ENCODE assay signal across 1 cellular context in the genomic region with DNA sequence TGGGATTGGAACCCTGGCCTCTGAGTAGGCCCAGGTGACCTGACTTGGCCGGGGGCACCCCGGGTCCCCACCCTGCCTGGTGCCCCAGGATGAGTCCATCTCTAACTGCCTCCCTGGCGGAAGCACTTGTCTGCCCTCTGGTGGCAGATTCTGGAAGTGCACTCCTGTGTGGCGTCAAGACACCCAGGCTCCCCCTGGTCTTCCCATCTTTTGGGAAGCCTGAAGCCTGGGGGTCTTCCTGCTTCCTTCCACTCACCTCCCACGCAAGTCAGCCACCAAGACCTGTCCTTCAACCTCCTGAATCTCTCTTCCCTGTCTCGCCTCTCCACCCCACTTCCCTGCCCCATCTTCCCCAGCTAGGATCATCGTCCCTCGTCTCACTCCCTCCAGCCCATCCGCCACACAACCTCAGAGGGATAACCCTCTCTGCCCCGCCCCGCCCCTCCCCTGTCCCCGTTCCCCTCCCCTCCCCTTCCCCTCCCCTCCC.
A peak's percentile ranks its signal among the peaks of the same experiment; 100 is the strongest.
TF ChIP-seq lines count a peak whose summit lies in the region.

No MANE protein-coding gene starts in this region.

TF ChIP-seq in HEK293, 187 proteins besides CTCF, POLR2A, EP300 and RAD21 (continued from another document and continues in another):
- TF ChIP-seq, protein P1, sequence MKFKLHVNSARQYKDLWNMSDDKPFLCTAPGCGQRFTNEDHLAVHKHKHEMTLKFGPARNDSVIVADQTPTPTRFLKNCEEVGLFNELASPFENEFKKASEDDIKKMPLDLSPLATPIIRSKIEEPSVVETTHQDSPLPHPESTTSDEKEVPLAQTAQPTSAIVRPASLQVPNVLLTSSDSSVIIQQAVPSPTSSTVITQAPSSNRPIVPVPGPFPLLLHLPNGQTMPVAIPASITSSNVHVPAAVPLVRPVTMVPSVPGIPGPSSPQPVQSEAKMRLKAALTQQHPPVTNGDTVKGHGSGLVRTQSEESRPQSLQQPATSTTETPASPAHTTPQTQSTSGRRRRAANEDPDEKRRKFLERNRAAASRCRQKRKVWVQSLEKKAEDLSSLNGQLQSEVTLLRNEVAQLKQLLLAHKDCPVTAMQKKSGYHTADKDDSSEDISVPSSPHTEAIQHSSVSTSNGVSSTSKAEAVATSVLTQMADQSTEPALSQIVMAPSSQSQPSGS (tag by site-specific recombination; IDR thresholded peaks at IDR 0.05; ENCODE audit: low read depth): no peak
- TF ChIP-seq ZNF394 (tag by site-specific recombination; IDR thresholded peaks at IDR 0.05; ENCODE audit: borderline replicate concordance): no peak
- TF ChIP-seq, protein P2, sequence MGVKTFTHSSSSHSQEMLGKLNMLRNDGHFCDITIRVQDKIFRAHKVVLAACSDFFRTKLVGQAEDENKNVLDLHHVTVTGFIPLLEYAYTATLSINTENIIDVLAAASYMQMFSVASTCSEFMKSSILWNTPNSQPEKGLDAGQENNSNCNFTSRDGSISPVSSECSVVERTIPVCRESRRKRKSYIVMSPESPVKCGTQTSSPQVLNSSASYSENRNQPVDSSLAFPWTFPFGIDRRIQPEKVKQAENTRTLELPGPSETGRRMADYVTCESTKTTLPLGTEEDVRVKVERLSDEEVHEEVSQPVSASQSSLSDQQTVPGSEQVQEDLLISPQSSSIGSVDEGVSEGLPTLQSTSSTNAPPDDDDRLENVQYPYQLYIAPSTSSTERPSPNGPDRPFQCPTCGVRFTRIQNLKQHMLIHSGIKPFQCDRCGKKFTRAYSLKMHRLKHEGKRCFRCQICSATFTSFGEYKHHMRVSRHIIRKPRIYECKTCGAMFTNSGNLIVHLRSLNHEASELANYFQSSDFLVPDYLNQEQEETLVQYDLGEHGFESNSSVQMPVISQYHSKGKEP (tag by site-specific recombination; IDR thresholded peaks at IDR 0.05): no peak
- TF ChIP-seq ZNF658 (tag by site-specific recombination; IDR thresholded peaks at IDR 0.05): no peak
- TF ChIP-seq ZNF174 (tag by site-specific recombination; IDR thresholded peaks at IDR 0.05): no peak
- TF ChIP-seq, protein P3, sequence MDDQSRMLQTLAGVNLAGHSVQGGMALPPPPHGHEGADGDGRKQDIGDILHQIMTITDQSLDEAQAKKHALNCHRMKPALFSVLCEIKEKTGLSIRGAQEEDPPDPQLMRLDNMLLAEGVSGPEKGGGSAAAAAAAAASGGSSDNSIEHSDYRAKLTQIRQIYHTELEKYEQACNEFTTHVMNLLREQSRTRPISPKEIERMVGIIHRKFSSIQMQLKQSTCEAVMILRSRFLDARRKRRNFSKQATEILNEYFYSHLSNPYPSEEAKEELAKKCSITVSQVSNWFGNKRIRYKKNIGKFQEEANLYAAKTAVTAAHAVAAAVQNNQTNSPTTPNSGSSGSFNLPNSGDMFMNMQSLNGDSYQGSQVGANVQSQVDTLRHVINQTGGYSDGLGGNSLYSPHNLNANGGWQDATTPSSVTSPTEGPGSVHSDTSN (CRISPR knock-in tag; IDR thresholded peaks at IDR 0.05): no peak
- TF ChIP-seq SALL2 (tag by site-specific recombination; IDR thresholded peaks at IDR 0.05; ENCODE audit: borderline replicate concordance): no peak
- TF ChIP-seq, protein P4, sequence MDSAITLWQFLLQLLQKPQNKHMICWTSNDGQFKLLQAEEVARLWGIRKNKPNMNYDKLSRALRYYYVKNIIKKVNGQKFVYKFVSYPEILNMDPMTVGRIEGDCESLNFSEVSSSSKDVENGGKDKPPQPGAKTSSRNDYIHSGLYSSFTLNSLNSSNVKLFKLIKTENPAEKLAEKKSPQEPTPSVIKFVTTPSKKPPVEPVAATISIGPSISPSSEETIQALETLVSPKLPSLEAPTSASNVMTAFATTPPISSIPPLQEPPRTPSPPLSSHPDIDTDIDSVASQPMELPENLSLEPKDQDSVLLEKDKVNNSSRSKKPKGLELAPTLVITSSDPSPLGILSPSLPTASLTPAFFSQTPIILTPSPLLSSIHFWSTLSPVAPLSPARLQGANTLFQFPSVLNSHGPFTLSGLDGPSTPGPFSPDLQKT (IDR thresholded peaks at IDR 0.05; ENCODE audit: borderline replicate concordance, low read depth, low read length): no peak
- peak; percentile 73 for TF ChIP-seq IKZF3 (tag by site-specific recombination; IDR thresholded peaks at IDR 0.05)
- TF ChIP-seq ZNF624 (tag by site-specific recombination; IDR thresholded peaks at IDR 0.05): no peak
- no peak for TF ChIP-seq ZNF132 (tag by site-specific recombination; IDR thresholded peaks at IDR 0.05; ENCODE audit: borderline replicate concordance)
- TF ChIP-seq ZNF10 (tag by site-specific recombination; IDR thresholded peaks at IDR 0.05): no peak
- TF ChIP-seq ZNF426 (tag by site-specific recombination; IDR thresholded peaks at IDR 0.05): no peak
- TF ChIP-seq, protein P5, sequence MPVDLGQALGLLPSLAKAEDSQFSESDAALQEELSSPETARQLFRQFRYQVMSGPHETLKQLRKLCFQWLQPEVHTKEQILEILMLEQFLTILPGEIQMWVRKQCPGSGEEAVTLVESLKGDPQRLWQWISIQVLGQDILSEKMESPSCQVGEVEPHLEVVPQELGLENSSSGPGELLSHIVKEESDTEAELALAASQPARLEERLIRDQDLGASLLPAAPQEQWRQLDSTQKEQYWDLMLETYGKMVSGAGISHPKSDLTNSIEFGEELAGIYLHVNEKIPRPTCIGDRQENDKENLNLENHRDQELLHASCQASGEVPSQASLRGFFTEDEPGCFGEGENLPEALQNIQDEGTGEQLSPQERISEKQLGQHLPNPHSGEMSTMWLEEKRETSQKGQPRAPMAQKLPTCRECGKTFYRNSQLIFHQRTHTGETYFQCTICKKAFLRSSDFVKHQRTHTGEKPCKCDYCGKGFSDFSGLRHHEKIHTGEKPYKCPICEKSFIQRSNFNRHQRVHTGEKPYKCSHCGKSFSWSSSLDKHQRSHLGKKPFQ (tag by site-specific recombination; IDR thresholded peaks at IDR 0.05): no peak
- TF ChIP-seq ZNF521 (tag by site-specific recombination; IDR thresholded peaks at IDR 0.05): no peak
- no peak for TF ChIP-seq ZNF274 (IDR thresholded peaks at IDR 0.05; ENCODE audit: low read length)
- TF ChIP-seq ZNF274 (tag by site-specific recombination; IDR thresholded peaks at IDR 0.05; ENCODE audit: borderline replicate concordance): no peak
- TF ChIP-seq ZNF600 (tag by site-specific recombination; IDR thresholded peaks at IDR 0.05): peak; percentile 80
- TF ChIP-seq ZNF768 (tag by site-specific recombination; IDR thresholded peaks at IDR 0.05): no peak
- TF ChIP-seq BCL11A (tag by site-specific recombination; IDR thresholded peaks at IDR 0.05; ENCODE audit: low read depth): no peak
- TF ChIP-seq, protein P6, sequence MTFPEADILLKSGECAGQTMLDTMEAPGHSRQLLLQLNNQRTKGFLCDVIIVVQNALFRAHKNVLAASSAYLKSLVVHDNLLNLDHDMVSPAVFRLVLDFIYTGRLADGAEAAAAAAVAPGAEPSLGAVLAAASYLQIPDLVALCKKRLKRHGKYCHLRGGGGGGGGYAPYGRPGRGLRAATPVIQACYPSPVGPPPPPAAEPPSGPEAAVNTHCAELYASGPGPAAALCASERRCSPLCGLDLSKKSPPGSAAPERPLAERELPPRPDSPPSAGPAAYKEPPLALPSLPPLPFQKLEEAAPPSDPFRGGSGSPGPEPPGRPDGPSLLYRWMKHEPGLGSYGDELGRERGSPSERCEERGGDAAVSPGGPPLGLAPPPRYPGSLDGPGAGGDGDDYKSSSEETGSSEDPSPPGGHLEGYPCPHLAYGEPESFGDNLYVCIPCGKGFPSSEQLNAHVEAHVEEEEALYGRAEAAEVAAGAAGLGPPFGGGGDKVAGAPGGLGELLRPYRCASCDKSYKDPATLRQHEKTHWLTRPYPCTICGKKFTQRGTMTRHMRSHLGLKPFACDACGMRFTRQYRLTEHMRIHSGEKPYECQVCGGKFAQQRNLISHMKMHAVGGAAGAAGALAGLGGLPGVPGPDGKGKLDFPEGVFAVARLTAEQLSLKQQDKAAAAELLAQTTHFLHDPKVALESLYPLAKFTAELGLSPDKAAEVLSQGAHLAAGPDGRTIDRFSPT (tag by site-specific recombination; IDR thresholded peaks at IDR 0.05): no peak
- TF ChIP-seq, protein P7, sequence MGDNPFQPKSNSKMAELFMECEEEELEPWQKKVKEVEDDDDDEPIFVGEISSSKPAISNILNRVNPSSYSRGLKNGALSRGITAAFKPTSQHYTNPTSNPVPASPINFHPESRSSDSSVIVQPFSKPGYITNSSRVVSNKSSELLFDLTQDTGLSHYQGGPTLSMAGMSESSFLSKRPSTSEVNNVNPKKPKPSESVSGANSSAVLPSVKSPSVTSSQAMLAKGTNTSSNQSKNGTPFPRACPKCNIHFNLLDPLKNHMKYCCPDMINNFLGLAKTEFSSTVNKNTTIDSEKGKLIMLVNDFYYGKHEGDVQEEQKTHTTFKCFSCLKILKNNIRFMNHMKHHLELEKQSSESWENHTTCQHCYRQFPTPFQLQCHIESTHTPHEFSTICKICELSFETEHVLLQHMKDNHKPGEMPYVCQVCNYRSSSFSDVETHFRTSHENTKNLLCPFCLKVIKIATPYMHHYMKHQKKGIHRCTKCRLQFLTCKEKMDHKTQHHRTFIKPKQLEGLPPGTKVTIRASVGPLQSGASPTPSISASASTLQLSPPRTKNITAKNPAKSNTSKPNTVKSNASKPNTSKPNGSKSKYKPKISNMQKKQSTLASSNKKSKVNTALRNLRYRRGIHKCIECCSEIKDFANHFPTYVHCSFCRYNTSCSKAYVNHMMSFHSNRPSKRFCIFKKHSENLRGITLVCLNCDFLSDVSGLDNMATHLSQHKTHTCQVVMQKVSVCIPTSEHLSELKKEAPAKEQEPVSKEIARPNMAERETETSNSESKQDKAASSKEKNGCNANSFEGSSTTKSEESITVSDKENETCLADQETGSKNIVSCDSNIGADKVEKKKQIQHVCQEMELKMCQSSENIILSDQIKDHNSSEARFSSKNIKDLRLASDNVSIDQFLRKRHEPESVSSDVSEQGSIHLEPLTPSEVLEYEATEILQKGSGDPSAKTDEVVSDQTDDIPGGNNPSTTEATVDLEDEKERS (tag by site-specific recombination; IDR thresholded peaks at IDR 0.05): no peak; the same call in 1 of the 2 replicates
- TF ChIP-seq, protein P8, sequence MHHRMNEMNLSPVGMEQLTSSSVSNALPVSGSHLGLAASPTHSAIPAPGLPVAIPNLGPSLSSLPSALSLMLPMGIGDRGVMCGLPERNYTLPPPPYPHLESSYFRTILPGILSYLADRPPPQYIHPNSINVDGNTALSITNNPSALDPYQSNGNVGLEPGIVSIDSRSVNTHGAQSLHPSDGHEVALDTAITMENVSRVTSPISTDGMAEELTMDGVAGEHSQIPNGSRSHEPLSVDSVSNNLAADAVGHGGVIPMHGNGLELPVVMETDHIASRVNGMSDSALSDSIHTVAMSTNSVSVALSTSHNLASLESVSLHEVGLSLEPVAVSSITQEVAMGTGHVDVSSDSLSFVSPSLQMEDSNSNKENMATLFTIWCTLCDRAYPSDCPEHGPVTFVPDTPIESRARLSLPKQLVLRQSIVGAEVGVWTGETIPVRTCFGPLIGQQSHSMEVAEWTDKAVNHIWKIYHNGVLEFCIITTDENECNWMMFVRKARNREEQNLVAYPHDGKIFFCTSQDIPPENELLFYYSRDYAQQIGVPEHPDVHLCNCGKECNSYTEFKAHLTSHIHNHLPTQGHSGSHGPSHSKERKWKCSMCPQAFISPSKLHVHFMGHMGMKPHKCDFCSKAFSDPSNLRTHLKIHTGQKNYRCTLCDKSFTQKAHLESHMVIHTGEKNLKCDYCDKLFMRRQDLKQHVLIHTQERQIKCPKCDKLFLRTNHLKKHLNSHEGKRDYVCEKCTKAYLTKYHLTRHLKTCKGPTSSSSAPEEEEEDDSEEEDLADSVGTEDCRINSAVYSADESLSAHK (tag by site-specific recombination; IDR thresholded peaks at IDR 0.05): no peak
- no peak for TF ChIP-seq ZNF302 (tag by site-specific recombination; IDR thresholded peaks at IDR 0.05; ENCODE audit: low read depth)
- TF ChIP-seq, protein P9, sequence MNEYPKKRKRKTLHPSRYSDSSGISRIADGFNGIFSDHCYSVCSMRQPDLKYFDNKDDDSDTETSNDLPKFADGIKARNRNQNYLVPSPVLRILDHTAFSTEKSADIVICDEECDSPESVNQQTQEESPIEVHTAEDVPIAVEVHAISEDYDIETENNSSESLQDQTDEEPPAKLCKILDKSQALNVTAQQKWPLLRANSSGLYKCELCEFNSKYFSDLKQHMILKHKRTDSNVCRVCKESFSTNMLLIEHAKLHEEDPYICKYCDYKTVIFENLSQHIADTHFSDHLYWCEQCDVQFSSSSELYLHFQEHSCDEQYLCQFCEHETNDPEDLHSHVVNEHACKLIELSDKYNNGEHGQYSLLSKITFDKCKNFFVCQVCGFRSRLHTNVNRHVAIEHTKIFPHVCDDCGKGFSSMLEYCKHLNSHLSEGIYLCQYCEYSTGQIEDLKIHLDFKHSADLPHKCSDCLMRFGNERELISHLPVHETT (tag by site-specific recombination; IDR thresholded peaks at IDR 0.05): no peak
- TF ChIP-seq GLI2 (tag by site-specific recombination; IDR thresholded peaks at IDR 0.05; ENCODE audit: borderline replicate concordance, low read depth): no peak
- TF ChIP-seq ZNF585B (tag by site-specific recombination; IDR thresholded peaks at IDR 0.05): no peak
- 0 out of 2 replicates have a peak, but pooled peaks have one; percentile 23 for TF ChIP-seq ZFHX2 (tag by site-specific recombination; conservative IDR thresholded peaks at IDR 0.05)
- no peak; the same call in 1 of the 2 replicates for TF ChIP-seq WT1 (tag by site-specific recombination; IDR thresholded peaks at IDR 0.05)
- TF ChIP-seq, protein P10, sequence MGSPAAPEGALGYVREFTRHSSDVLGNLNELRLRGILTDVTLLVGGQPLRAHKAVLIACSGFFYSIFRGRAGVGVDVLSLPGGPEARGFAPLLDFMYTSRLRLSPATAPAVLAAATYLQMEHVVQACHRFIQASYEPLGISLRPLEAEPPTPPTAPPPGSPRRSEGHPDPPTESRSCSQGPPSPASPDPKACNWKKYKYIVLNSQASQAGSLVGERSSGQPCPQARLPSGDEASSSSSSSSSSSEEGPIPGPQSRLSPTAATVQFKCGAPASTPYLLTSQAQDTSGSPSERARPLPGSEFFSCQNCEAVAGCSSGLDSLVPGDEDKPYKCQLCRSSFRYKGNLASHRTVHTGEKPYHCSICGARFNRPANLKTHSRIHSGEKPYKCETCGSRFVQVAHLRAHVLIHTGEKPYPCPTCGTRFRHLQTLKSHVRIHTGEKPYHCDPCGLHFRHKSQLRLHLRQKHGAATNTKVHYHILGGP (tag by site-specific recombination; IDR thresholded peaks at IDR 0.05): no peak
- TF ChIP-seq ZSCAN23 (tag by site-specific recombination; IDR thresholded peaks at IDR 0.05): no peak
- no peak for TF ChIP-seq ZBTB48 (tag by site-specific recombination; IDR thresholded peaks at IDR 0.05)
- TF ChIP-seq GFI1B (tag by site-specific recombination; IDR thresholded peaks at IDR 0.05): peak; percentile 53; the same call in 1 of the 2 replicates
- TF ChIP-seq GLIS1 (tag by site-specific recombination; IDR thresholded peaks at IDR 0.05): peak; percentile 52; the same call in 1 of the 2 replicates
- no peak for TF ChIP-seq ZNF596 (tag by site-specific recombination; IDR thresholded peaks at IDR 0.05)
